In the genomic region with DNA sequence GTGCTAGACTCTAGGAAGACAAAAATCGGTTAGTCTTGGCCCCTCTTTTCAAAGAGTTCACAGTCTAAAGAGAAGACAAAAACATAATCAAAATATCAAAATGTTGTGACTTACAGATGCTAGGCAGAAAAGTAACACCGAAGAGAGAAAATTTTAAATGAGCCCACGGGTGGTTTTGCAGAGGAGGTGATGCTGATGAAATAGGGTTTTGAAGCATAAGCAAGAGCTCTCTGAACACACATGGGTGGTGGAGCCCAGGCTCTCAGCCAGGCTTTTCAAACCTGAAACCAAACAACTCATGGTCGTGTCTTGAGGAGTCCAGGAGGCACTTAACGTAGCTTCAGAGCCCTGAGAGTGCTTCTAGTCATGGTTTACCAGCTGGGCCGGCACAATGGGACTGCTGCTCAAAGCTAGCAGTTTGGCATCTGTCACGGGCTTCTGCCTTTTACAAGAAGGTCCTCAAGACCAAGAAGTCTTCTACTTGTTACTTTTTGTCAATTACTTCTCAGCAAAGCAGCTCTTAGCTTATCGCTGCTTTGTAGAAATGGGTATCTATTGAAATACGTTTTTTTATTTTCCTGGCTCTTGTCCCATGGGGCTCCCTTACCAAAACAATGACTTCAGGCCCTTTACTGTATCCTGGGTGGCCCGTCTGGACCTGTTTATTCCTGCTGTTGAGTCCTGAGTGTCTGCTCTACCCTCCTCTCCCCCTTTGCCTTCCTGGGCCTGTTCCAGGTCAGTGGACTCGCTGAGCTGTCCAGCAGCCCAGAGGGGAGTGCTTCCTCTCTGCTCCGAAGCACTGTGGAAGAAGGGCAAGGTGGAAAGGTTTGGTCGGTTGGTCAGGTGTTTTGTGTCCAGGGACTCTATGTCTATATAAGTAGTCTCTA, we compare ENCODE assay signal across 1 cellular context.
TF ChIP-seq lines count a peak whose summit lies in the region.

No MANE protein-coding gene starts in this region.

TF ChIP-seq in GM23338, 12 proteins besides CTCF, POLR2A, EP300 and RAD21 (continued from another document):
- TF ChIP-seq ZNF462 (CRISPR knock-in tag; IDR thresholded peaks at IDR 0.05) (no peak), EZH2 (IDR thresholded peaks at IDR 0.05; ENCODE audit: low read depth, unreplicated experiment) (no peak), EZH2phosphoT487 (IDR thresholded peaks at IDR 0.05; ENCODE audit: unreplicated experiment) (no peak), JUNB (IDR thresholded peaks at IDR 0.05; ENCODE audit: unreplicated experiment) (no peak), ZNF114 (CRISPR knock-in tag; IDR thresholded peaks at IDR 0.05) (no peak), REST (IDR thresholded peaks at IDR 0.05; ENCODE audit: unreplicated experiment) (no peak), NANOG (IDR thresholded peaks at IDR 0.05; ENCODE audit: borderline replicate concordance) (no peak)
- TF ChIP-seq, protein P1, sequence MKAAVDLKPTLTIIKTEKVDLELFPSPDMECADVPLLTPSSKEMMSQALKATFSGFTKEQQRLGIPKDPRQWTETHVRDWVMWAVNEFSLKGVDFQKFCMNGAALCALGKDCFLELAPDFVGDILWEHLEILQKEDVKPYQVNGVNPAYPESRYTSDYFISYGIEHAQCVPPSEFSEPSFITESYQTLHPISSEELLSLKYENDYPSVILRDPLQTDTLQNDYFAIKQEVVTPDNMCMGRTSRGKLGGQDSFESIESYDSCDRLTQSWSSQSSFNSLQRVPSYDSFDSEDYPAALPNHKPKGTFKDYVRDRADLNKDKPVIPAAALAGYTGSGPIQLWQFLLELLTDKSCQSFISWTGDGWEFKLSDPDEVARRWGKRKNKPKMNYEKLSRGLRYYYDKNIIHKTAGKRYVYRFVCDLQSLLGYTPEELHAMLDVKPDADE (IDR thresholded peaks at IDR 0.05): no peak
